In the genomic region with DNA sequence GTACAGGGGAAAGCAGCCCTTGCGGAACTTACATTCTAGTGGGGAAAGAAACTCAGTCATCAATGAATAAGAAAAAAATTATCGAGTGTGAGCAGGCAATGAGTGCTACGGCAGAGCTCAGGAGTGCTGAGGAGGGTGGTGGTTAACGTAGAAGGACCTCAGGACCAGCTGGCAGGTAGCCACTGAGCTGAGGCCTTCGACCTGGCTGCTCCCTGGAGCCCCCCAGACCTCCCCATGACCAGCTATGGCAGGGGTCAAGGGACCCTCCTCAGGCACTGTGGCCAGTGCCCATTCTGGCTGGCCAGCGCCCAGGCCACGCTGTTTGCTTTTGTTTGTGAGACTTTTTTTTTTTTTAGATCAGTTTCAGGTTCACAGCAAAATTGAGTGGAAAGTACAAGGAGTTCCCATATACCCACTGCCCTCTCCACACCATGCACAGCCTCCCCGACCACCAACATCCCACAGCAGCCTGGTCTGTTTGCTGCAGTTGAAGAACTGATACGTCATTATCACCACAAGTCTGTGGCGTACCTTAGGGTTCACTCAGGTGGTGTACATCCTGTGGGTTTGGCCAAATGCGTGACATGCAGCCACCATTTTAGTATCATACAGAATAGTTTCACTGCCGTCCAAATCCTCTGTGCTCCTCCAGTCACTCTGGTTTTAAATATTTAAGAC, we compare ENCODE assay signal across 20 cellular contexts. TPM values are rescaled to one million over a fixed set of nuclear protein-coding genes. Genes with fewer than 3 reads are reported as not detected.
DNase-seq lines count a peak whose midpoint lies in the region; ATAC-seq and TF ChIP-seq lines count a peak whose summit lies in the region.
"Had no signal": no experiment of that assay in that cellular context is flagged by ENCODE, and none has a peak within 500 bp of the region (broad histone marks: within the 10 kb centered on the region; RNA-seq: fewer than 3 reads in every experiment).

No MANE protein-coding gene starts in this region.

- H3K27ac ChIP-seq in osteoblast (ENCODE audit: low read depth, low read length): no peak overlapping the region
- H3K27ac ChIP-seq in esophagus squamous epithelium: no peak overlapping the region
- H3K27ac ChIP-seq: body of pancreas, vagina had no signal

- no peak overlapping the region for H3K4me2 ChIP-seq in osteoblast (ENCODE audit: insufficient read depth, low read length)

- peak; percentile 72 for DNase-seq in activated CD4-positive, alpha-beta T cell treated with anti-CD3 and anti-CD28 coated beads, Interleukin-2, amount 10 ng/mL, durations not matched to agents 24 days and 14 days
- no peak for DNase-seq in activated CD4-positive, alpha-beta T cell treated with anti-CD3 and anti-CD28 coated beads for 36 hours
- DNase-seq in H7 (peak; percentile 37), osteoblast (ENCODE audit: insufficient read length, low spot score, missing footprints) (peak; percentile 54), EL (no peak), esophagus squamous epithelium (lab: John Stamatoyannopoulos, UW) (no peak)
- DNase-seq in activated CD8-positive, alpha-beta T cell treated with anti-CD3 and anti-CD28 coated beads, Interleukin-2, amount 10 ng/mL, durations not matched to agents 7 days and 5 days: peak; percentile 84
- DNase-seq: activated CD4-positive, alpha-beta T cell treated with anti-CD3 and anti-CD28 coated beads, Interleukin-2, amount 50 U/mL, for 1 hour; activated naive CD4-positive, alpha-beta T cell treated with Interleukin-2 at 50 U/mL for 16 hours; NCI-H526; stimulated activated CD4-positive, alpha-beta T cell treated with anti-CD3 and anti-CD28 coated beads, Interleukin-4, amount 100 ng/mL, for 4 hours had no signal

- H3K36me3 Mint-ChIP-seq in activated CD4-positive, alpha-beta T cell treated with anti-CD3 and anti-CD28 coated beads, Interleukin-2, amount 10 ng/mL, durations not matched to agents 24 days and 14 days (ENCODE audit: low read depth): no peaks in the 10 kb centered on the region
- H3K36me3 Mint-ChIP-seq in activated CD4-positive, alpha-beta T cell treated with anti-CD3 and anti-CD28 coated beads for 36 hours (ENCODE audit: low read depth): no peaks in the 10 kb centered on the region
- no peaks in the 10 kb centered on the region for H3K36me3 Mint-ChIP-seq in activated CD8-positive, alpha-beta T cell treated with anti-CD3 and anti-CD28 coated beads, Interleukin-2, amount 10 ng/mL, durations not matched to agents 7 days and 5 days (ENCODE audit: low read depth)
- H3K36me3 Mint-ChIP-seq: CD4-positive, CD25-positive, alpha-beta regulatory T cell had no signal

- H3K4me3 ChIP-seq in H7 (ENCODE audit: insufficient read depth, low read depth, low read length) (no peak overlapping the region), osteoblast (ENCODE audit: insufficient read depth, low read length) (no peak overlapping the region), esophagus squamous epithelium (no peak overlapping the region)
- H3K4me3 ChIP-seq: body of pancreas, lung, vagina had no signal

- H3K79me2 ChIP-seq in osteoblast (ENCODE audit: insufficient read depth, low read length): no peaks in the 10 kb centered on the region

- no peak for TF ChIP-seq POLR2A in esophagus squamous epithelium (IDR thresholded peaks at IDR 0.05)

- no peaks in the 10 kb centered on the region for H4K20me1 ChIP-seq in osteoblast (ENCODE audit: insufficient read depth, low read length)

- H2AFZ ChIP-seq in osteoblast (ENCODE audit: low read length): no peak overlapping the region

- no peaks in the 10 kb centered on the region; the same call in 1 of the 2 replicates for H3K27me3 ChIP-seq in H7 (ENCODE audit: control insufficient read depth, insufficient read depth, low read length)
- H3K27me3 ChIP-seq in osteoblast (ENCODE audit: insufficient read depth, low read length): peaks cover 3% of the 10 kb centered on the region
- H3K27me3 ChIP-seq in esophagus squamous epithelium: no peaks in the 10 kb centered on the region
- H3K27me3 ChIP-seq: body of pancreas, vagina had no signal

- POLR2A ChIA-PET in activated CD4-positive, alpha-beta T cell treated with anti-CD3 and anti-CD28 coated beads for 36 hours (lab: Charles Lee): interaction anchor here (0.6 kb wide), 1 partner anchor 63 kb away, joined by 3 read pairs; no protein-coding TSS in a partner anchor
- POLR2A ChIA-PET in activated CD8-positive, alpha-beta T cell treated with anti-CD3 and anti-CD28 coated beads, Interleukin-2, amount 10 ng/mL, durations not matched to agents 7 days and 5 days (lab: Charles Lee): no interaction called here

- no peak for TF ChIP-seq CTCF in osteoblast (IDR thresholded peaks at IDR 0.05; ENCODE audit: extremely low read depth, low read depth, low read length)
- no peak for TF ChIP-seq CTCF in esophagus squamous epithelium (IDR thresholded peaks at IDR 0.05)

- peaks cover 4% of the 10 kb centered on the region for H3K4me1 ChIP-seq in osteoblast (ENCODE audit: insufficient read depth, low read length)
- H3K4me1 ChIP-seq in esophagus squamous epithelium: peaks cover 0 to 12% (median 0%) of the 10 kb centered on the region in 3 donors
- H3K4me1 ChIP-seq: body of pancreas, vagina had no signal

- H3K27ac Mint-ChIP-seq in activated CD4-positive, alpha-beta T cell treated with anti-CD3 and anti-CD28 coated beads, Interleukin-2, amount 10 ng/mL, durations not matched to agents 24 days and 14 days: no peak overlapping the region
- H3K27ac Mint-ChIP-seq in activated CD4-positive, alpha-beta T cell treated with anti-CD3 and anti-CD28 coated beads for 36 hours: no peak overlapping the region
- H3K27ac Mint-ChIP-seq in activated CD8-positive, alpha-beta T cell treated with anti-CD3 and anti-CD28 coated beads, Interleukin-2, amount 10 ng/mL, durations not matched to agents 7 days and 5 days: peak overlapping the region; percentile 64
- H3K27ac Mint-ChIP-seq: CD4-positive, CD25-positive, alpha-beta regulatory T cell; T-helper 1 cell treated with Interleukin-12 subunit alpha and Interleukin-12 subunit beta and Interleukin-4 antibody, amounts not matched to agents 30 μg/mL and 1 μg/mL, for 36 hours had no signal

- H3K9me3 Mint-ChIP-seq in activated CD4-positive, alpha-beta T cell treated with anti-CD3 and anti-CD28 coated beads, Interleukin-2, amount 10 ng/mL, durations not matched to agents 24 days and 14 days: no peaks in the 10 kb centered on the region
- no peaks in the 10 kb centered on the region for H3K9me3 Mint-ChIP-seq in activated CD4-positive, alpha-beta T cell treated with anti-CD3 and anti-CD28 coated beads for 36 hours (ENCODE audit: low read depth)
- H3K9me3 Mint-ChIP-seq in activated CD8-positive, alpha-beta T cell treated with anti-CD3 and anti-CD28 coated beads, Interleukin-2, amount 10 ng/mL, durations not matched to agents 7 days and 5 days (ENCODE audit: insufficient read depth): no peaks in the 10 kb centered on the region
- H3K9me3 Mint-ChIP-seq: CD4-positive, CD25-positive, alpha-beta regulatory T cell; H9; T-helper 1 cell treated with Interleukin-12 subunit alpha and Interleukin-12 subunit beta and Interleukin-4 antibody, amounts not matched to agents 30 μg/mL and 1 μg/mL, for 36 hours had no signal

- no peak for ATAC-seq in activated CD4-positive, alpha-beta T cell treated with anti-CD3 and anti-CD28 coated beads for 36 hours
- ATAC-seq in activated CD8-positive, alpha-beta T cell treated with anti-CD3 and anti-CD28 coated beads, Interleukin-2, amount 10 ng/mL, durations not matched to agents 7 days and 5 days: peak; percentile 78
- ATAC-seq in GM19023 (IDR thresholded peaks at IDR 0.05; ENCODE audit: unreplicated experiment): no peak
- ATAC-seq: body of pancreas had no signal

- no peaks in the 10 kb centered on the region for H3K27me3 Mint-ChIP-seq in activated CD4-positive, alpha-beta T cell treated with anti-CD3 and anti-CD28 coated beads, Interleukin-2, amount 10 ng/mL, durations not matched to agents 24 days and 14 days
- no peaks in the 10 kb centered on the region for H3K27me3 Mint-ChIP-seq in activated CD4-positive, alpha-beta T cell treated with anti-CD3 and anti-CD28 coated beads for 36 hours
- H3K27me3 Mint-ChIP-seq in activated CD8-positive, alpha-beta T cell treated with anti-CD3 and anti-CD28 coated beads, Interleukin-2, amount 10 ng/mL, durations not matched to agents 7 days and 5 days (ENCODE audit: low read depth): peaks cover 2% of the 10 kb centered on the region
- H3K27me3 Mint-ChIP-seq: CD4-positive, CD25-positive, alpha-beta regulatory T cell had no signal

- H3K36me3 ChIP-seq in H7 (replicated peaks; ENCODE audit: control insufficient read depth, insufficient read depth, low read length) (no peaks in the 10 kb centered on the region), osteoblast (ENCODE audit: insufficient read depth, low read length) (no peaks in the 10 kb centered on the region), esophagus squamous epithelium (no peaks in the 10 kb centered on the region)
- H3K36me3 ChIP-seq: vagina had no signal

- 68 to 74% methylated on average over 12 of the region's 12 CpGs for WGBS in esophagus squamous epithelium, 2 donors

- no peak overlapping the region for H3K4me3 Mint-ChIP-seq in activated CD4-positive, alpha-beta T cell treated with anti-CD3 and anti-CD28 coated beads, Interleukin-2, amount 10 ng/mL, durations not matched to agents 24 days and 14 days
- no peak overlapping the region for H3K4me3 Mint-ChIP-seq in activated CD4-positive, alpha-beta T cell treated with anti-CD3 and anti-CD28 coated beads for 36 hours
- H3K4me3 Mint-ChIP-seq in activated CD8-positive, alpha-beta T cell treated with anti-CD3 and anti-CD28 coated beads, Interleukin-2, amount 10 ng/mL, durations not matched to agents 7 days and 5 days: peak overlapping the region; percentile 32
- H3K4me3 Mint-ChIP-seq: CD4-positive, CD25-positive, alpha-beta regulatory T cell; T-helper 1 cell treated with Interleukin-12 subunit alpha and Interleukin-12 subunit beta and Interleukin-4 antibody, amounts not matched to agents 30 μg/mL and 1 μg/mL, for 36 hours had no signal

- CTCF ChIA-PET in activated CD4-positive, alpha-beta T cell treated with anti-CD3 and anti-CD28 coated beads for 36 hours (lab: Charles Lee): interaction anchor here (0.6 to 1.6 kb wide), 4 partner anchors 80 to 141 kb away, joined by 3 to 4 read pairs (median 3); no protein-coding TSS in a partner anchor
- CTCF ChIA-PET in activated CD8-positive, alpha-beta T cell treated with anti-CD3 and anti-CD28 coated beads, Interleukin-2, amount 10 ng/mL, durations not matched to agents 7 days and 5 days (lab: Charles Lee): interaction anchor here (1.2 to 4.0 kb wide), 3 partner anchors 12 to 313 kb away, joined by 3 to 34 read pairs (median 5); partner anchors contain the start of gene TTC22

- H3K4me1 Mint-ChIP-seq in activated CD4-positive, alpha-beta T cell treated with anti-CD3 and anti-CD28 coated beads, Interleukin-2, amount 10 ng/mL, durations not matched to agents 24 days and 14 days: peaks cover 12% of the 10 kb centered on the region
- peaks cover 4% of the 10 kb centered on the region for H3K4me1 Mint-ChIP-seq in activated CD4-positive, alpha-beta T cell treated with anti-CD3 and anti-CD28 coated beads for 36 hours
- H3K4me1 Mint-ChIP-seq in activated CD8-positive, alpha-beta T cell treated with anti-CD3 and anti-CD28 coated beads, Interleukin-2, amount 10 ng/mL, durations not matched to agents 7 days and 5 days (ENCODE audit: low read depth): peaks cover 50% of the 10 kb centered on the region

- intact Hi-C loops in activated CD4-positive, alpha-beta T cell treated with anti-CD3 and anti-CD28 coated beads, Interleukin-2, amount 10 ng/mL, durations not matched to agents 24 days and 14 days (cut with micrococcal nuclease): no loop called here
- intact Hi-C loops in activated CD4-positive, alpha-beta T cell treated with anti-CD3 and anti-CD28 coated beads for 36 hours (cut with DNase I, micrococcal nuclease): loop anchor here in 1 of 2 experiments (5.0 kb wide), 1 partner anchor 326 kb away; no protein-coding TSS in a partner anchor
- intact Hi-C loops in esophagus squamous epithelium (cut with DNase I): loop anchor here (10.0 kb wide), 1 partner anchor 138 kb away; no protein-coding TSS in a partner anchor

- H3K9me3 ChIP-seq in osteoblast (ENCODE audit: low read depth, low read length) (no peaks in the 10 kb centered on the region), esophagus squamous epithelium (no peaks in the 10 kb centered on the region)
- H3K9me3 ChIP-seq: body of pancreas, vagina had no signal

RNA-seq across cellular contexts. Expression of gene TTC22, which starts 11.8 kb away (rescaled TPM):
- total RNA-seq in activated CD4-positive, alpha-beta T cell treated with anti-CD3 and anti-CD28 coated beads, Interleukin-2, amount 10 ng/mL, durations not matched to agents 24 days and 14 days: 1.6 TPM in 2 replicates
- total RNA-seq in activated CD4-positive, alpha-beta T cell treated with anti-CD3 and anti-CD28 coated beads for 36 hours: 1 to 10 TPM; 4.1 to 4.2 TPM
- 0.92 and 1.2 TPM in 2 replicates for total RNA-seq in H7 (2014; rRNA removed; shearing (Covaris generic))
- total RNA-seq in activated CD8-positive, alpha-beta T cell treated with anti-CD3 and anti-CD28 coated beads, Interleukin-2, amount 10 ng/mL, durations not matched to agents 7 days and 5 days: 1 to 10 TPM; 5.0 to 6.5 TPM
- total RNA-seq in osteoblast: not detected in 2 replicates
- 100 to 1,000 TPM in 3 of 4 donors, 10 to 100 TPM in 1; 73.4 to 323 (median 141) TPM for total RNA-seq in esophagus squamous epithelium
- total RNA-seq: A172, RPMI7951 had no signal

RNA-seq across cellular contexts. Expression of gene PARS2, which starts 48.6 kb away (rescaled TPM):
- total RNA-seq in activated CD4-positive, alpha-beta T cell treated with anti-CD3 and anti-CD28 coated beads, Interleukin-2, amount 10 ng/mL, durations not matched to agents 24 days and 14 days: 7.1 and 7.8 TPM in 2 replicates
- 1 to 10 TPM; 6.3 to 6.8 TPM for total RNA-seq in activated CD4-positive, alpha-beta T cell treated with anti-CD3 and anti-CD28 coated beads for 36 hours
- total RNA-seq in H7 (2014; rRNA removed; shearing (Covaris generic)): 25.2 and 27.9 TPM in 2 replicates
- 1 to 10 TPM; 4.2 TPM for total RNA-seq in activated CD8-positive, alpha-beta T cell treated with anti-CD3 and anti-CD28 coated beads, Interleukin-2, amount 10 ng/mL, durations not matched to agents 7 days and 5 days
- total RNA-seq in osteoblast: 6.2 and 7.4 TPM in 2 replicates
- total RNA-seq in esophagus squamous epithelium: 1 to 10 TPM; 2.3 to 5.7 (median 3.1) TPM

Comparison
In these comparisons a context has a peak if more than half of its experiments do, and no peak if none do; other contexts are left out.
1. DNase-seq: peak in activated CD4-positive, alpha-beta T cell treated with anti-CD3 and anti-CD28 coated beads, Interleukin-2, amount 10 ng/mL, durations not matched to agents 24 days and 14 days (single experiment), H7 (single experiment), activated CD8-positive, alpha-beta T cell treated with anti-CD3 and anti-CD28 coated beads, Interleukin-2, amount 10 ng/mL, durations not matched to agents 7 days and 5 days (single experiment) and osteoblast (single experiment); none in activated CD4-positive, alpha-beta T cell treated with anti-CD3 and anti-CD28 coated beads for 36 hours (single experiment), EL (single experiment) and esophagus squamous epithelium (single experiment).
2. RNA of gene TTC22, which starts 11.8 kb away (total RNA-seq): 73.4 to 323 TPM in esophagus squamous epithelium; 5.0 to 6.5 TPM in activated CD8-positive, alpha-beta T cell treated with anti-CD3 and anti-CD28 coated beads, Interleukin-2, amount 10 ng/mL, durations not matched to agents 7 days and 5 days, 4.1 to 4.2 TPM in activated CD4-positive, alpha-beta T cell treated with anti-CD3 and anti-CD28 coated beads for 36 hours, 1.6 TPM in activated CD4-positive, alpha-beta T cell treated with anti-CD3 and anti-CD28 coated beads, Interleukin-2, amount 10 ng/mL, durations not matched to agents 24 days and 14 days, 0.92 to 1.2 TPM in H7 and not detected in osteoblast; every median in the first group is over 4 times any median in the second.